ENCODE assay signal across 29 cellular contexts in the genomic region with DNA sequence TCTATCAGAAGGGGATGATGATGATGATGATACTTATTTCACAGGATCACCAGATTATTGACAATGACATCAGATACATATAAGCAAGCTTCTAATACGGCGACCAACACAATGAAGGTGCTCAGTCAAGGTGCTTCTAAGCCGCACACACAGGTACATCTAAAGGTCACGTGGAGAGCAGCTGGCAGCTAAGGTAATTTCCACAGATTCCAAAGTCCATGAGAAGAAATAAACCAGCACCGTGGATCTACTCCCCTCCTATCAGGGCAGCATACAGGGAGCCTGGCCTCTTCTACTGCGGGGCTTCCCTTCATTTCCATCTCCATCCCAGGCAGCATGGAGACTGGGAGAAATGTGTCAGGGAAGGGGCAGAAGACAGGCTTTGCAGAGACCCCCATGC. TPM values are rescaled to one million over a fixed set of nuclear protein-coding genes. Genes with fewer than 3 reads are reported as not detected.
A peak's percentile ranks its signal among the peaks of the same experiment; 100 is the strongest.
DNase-seq lines count a peak whose midpoint lies in the region; ATAC-seq and TF ChIP-seq lines count a peak whose summit lies in the region.
"Had no signal": no experiment of that assay in that cellular context is flagged by ENCODE, and none has a peak within 500 bp of the region (broad histone marks: within the 10 kb centered on the region; RNA-seq: fewer than 3 reads in every experiment).

No MANE protein-coding gene starts in this region.

- no peaks in the 10 kb centered on the region for H3K36me3 ChIP-seq in body of pancreas (replicated peaks in 1 of 2; ENCODE audit: insufficient read depth in 1 of 2, low read depth in 2 of 2)
- H3K36me3 ChIP-seq in right lobe of liver: peaks cover 0 to 12% (median 5%) of the 10 kb centered on the region in 4 donors

- intact Hi-C loops in body of pancreas (cut with DNase I): loop anchor here (10.0 kb wide), 1 partner anchor 70 kb away; the partner anchor contains the start of gene SSBP1
- intact Hi-C loops in right lobe of liver (cut with DNase I): no loop called here

- CTCF ChIA-PET in activated naive CD4-positive, alpha-beta T cell treated with anti-CD3 and anti-CD28 coated beads, Interleukin-2, amount 10 ng/mL, durations not matched to agents 7 days and 5 days (lab: Charles Lee): interaction anchor here (1.9 kb wide), 1 partner anchor 10 kb away, joined by 5 read pairs; no protein-coding TSS in a partner anchor

- peaks cover 19% of the 10 kb centered on the region for H3K4me1 ChIP-seq in body of pancreas
- H3K4me1 ChIP-seq in right lobe of liver: peaks cover 0 to 25% (median 12%) of the 10 kb centered on the region in 4 donors
- H3K4me1 ChIP-seq: testis had no signal

- H3K27me3 ChIP-seq in body of pancreas (no peaks in the 10 kb centered on the region), right lobe of liver (no peaks in the 10 kb centered on the region)
- H3K27me3 ChIP-seq: testis, vagina had no signal

- WGBS in body of pancreas, 2 donors: 31 to 48% methylated on average over 6 of the region's 6 CpGs
- WGBS in right lobe of liver (ENCODE audit: insufficient coverage, low coverage, low lambda C conversion rate, missing lambda C conversion rate): 40% methylated on average over 6 of the region's 6 CpGs

- H3K4me3 Mint-ChIP-seq in activated naive CD4-positive, alpha-beta T cell treated with anti-CD3 and anti-CD28 coated beads, Interleukin-2, amount 10 ng/mL, durations not matched to agents 7 days and 5 days: no peak overlapping the region
- no peak overlapping the region for H3K4me3 Mint-ChIP-seq in stimulated activated memory B cell treated with anti-CD40 and anti-IgM and Interleukin-4, amounts not matched to agents 10 μg/mL and 1 μg/mL and 100 μg/mL, for 72 hours
- no peak overlapping the region for H3K4me3 Mint-ChIP-seq in stimulated activated naive B cell treated with anti-CD40 and anti-IgM and Interleukin-4, amounts not matched to agents 10 μg/mL and 1 μg/mL and 100 μg/mL, for 72 hours
- H3K4me3 Mint-ChIP-seq: CD8-positive, alpha-beta T cell; HFFc6; IgD-negative memory B cell; nephron had no signal

- H3K4me3 ChIP-seq in body of pancreas (no peak overlapping the region), right lobe of liver (no peak overlapping the region)
- H3K4me3 ChIP-seq: testis, vagina had no signal

- ATAC-seq in body of pancreas (no peak), right lobe of liver (peak; percentile 71 to 85 (median 78))
- ATAC-seq in stimulated activated memory B cell treated with anti-CD40 and anti-IgM and Interleukin-4, amounts not matched to agents 10 μg/mL and 1 μg/mL and 100 μg/mL, for 72 hours: no peak
- ATAC-seq in stimulated activated naive B cell treated with anti-CD40 and anti-IgM and Interleukin-4, amounts not matched to agents 10 μg/mL and 1 μg/mL and 100 μg/mL, for 72 hours (replicated peaks): no peak
- ATAC-seq: CD8-positive, alpha-beta T cell had no signal

- H3K9me3 Mint-ChIP-seq in activated naive CD4-positive, alpha-beta T cell treated with anti-CD3 and anti-CD28 coated beads, Interleukin-2, amount 10 ng/mL, durations not matched to agents 7 days and 5 days: no peaks in the 10 kb centered on the region
- no peaks in the 10 kb centered on the region for H3K9me3 Mint-ChIP-seq in stimulated activated memory B cell treated with anti-CD40 and anti-IgM and Interleukin-4, amounts not matched to agents 10 μg/mL and 1 μg/mL and 100 μg/mL, for 72 hours
- no peaks in the 10 kb centered on the region for H3K9me3 Mint-ChIP-seq in stimulated activated naive B cell treated with anti-CD40 and anti-IgM and Interleukin-4, amounts not matched to agents 10 μg/mL and 1 μg/mL and 100 μg/mL, for 72 hours
- H3K9me3 Mint-ChIP-seq: CD8-positive, alpha-beta T cell; HFFc6; IgD-negative memory B cell; nephron had no signal

- H3K36me3 Mint-ChIP-seq in activated naive CD4-positive, alpha-beta T cell treated with anti-CD3 and anti-CD28 coated beads, Interleukin-2, amount 10 ng/mL, durations not matched to agents 7 days and 5 days: peaks cover 40% of the 10 kb centered on the region
- peaks cover 61% of the 10 kb centered on the region for H3K36me3 Mint-ChIP-seq in stimulated activated memory B cell treated with anti-CD40 and anti-IgM and Interleukin-4, amounts not matched to agents 10 μg/mL and 1 μg/mL and 100 μg/mL, for 72 hours
- peaks cover 35 to 52% of the 10 kb centered on the region in 2 donors for H3K36me3 Mint-ChIP-seq in stimulated activated naive B cell treated with anti-CD40 and anti-IgM and Interleukin-4, amounts not matched to agents 10 μg/mL and 1 μg/mL and 100 μg/mL, for 72 hours

- TF ChIP-seq POLR2A in body of pancreas (IDR thresholded peaks at IDR 0.05): no peak
- no peak for TF ChIP-seq POLR2A in right lobe of liver (IDR thresholded peaks at IDR 0.05)

- H3K4me1 Mint-ChIP-seq in activated naive CD4-positive, alpha-beta T cell treated with anti-CD3 and anti-CD28 coated beads, Interleukin-2, amount 10 ng/mL, durations not matched to agents 7 days and 5 days: peaks cover 25% of the 10 kb centered on the region
- peaks cover 10% of the 10 kb centered on the region for H3K4me1 Mint-ChIP-seq in stimulated activated memory B cell treated with anti-CD40 and anti-IgM and Interleukin-4, amounts not matched to agents 10 μg/mL and 1 μg/mL and 100 μg/mL, for 72 hours
- H3K4me1 Mint-ChIP-seq in stimulated activated naive B cell treated with anti-CD40 and anti-IgM and Interleukin-4, amounts not matched to agents 10 μg/mL and 1 μg/mL and 100 μg/mL, for 72 hours: peaks cover 14 to 24% of the 10 kb centered on the region in 2 donors
- H3K4me1 Mint-ChIP-seq: nephron had no signal

- no peak for DNase-seq in activated naive CD4-positive, alpha-beta T cell treated with anti-CD3 and anti-CD28 coated beads, Interleukin-2, amount 10 ng/mL, durations not matched to agents 7 days and 5 days
- DNase-seq in activated naive CD4-positive, alpha-beta T cell treated with anti-CD3 and anti-CD28 coated beads, Interleukin-2, amount 50 U/mL, for 16 hours: no peak
- DNase-seq in body of pancreas: peak in 3 of 4 donors; percentile 42 to 62 (median 49)
- peak in 1 of 3 donors; percentile 64 for DNase-seq in right lobe of liver
- no peak for DNase-seq in NCI-H2196 treated with DMSO at 0.1 percent for 48 hours (lab: John Stamatoyannopoulos, UW; ENCODE audit: unreplicated experiment)
- DNase-seq in pons (ENCODE audit: low spot score): no peak
- no peak for DNase-seq in stimulated activated naive B cell treated with anti-CD40 and anti-IgM and Interleukin-4, amounts not matched to agents 10 μg/mL and 1 μg/mL and 100 μg/mL, for 72 hours
- DNase-seq: activated CD4-positive, alpha-beta T cell treated with anti-CD3 and anti-CD28 coated beads for 4 hours; activated gamma-delta T cell treated with Interleukin-2 at 50 U/mL for 16 hours; amniotic stem cell; CD8-positive, alpha-beta T cell; effector CD4-positive, alpha-beta T cell; HFFc6; hypothalamus; NCI-H1436 treated with DMSO at 0.1 percent for 48 hours; NCI-H446 treated with DMSO at 0.1 percent for 48 hours; NCI-H82; SIG-M5; stimulated activated naive CD4-positive, alpha-beta T cell treated with Interleukin-2 at 50 U/mL for 16 hours; SW 1271; testis had no signal

- H3K27ac ChIP-seq in body of pancreas (peak overlapping the region in 1 of 4 donors; percentile 22), right lobe of liver (peak overlapping the region; percentile 50 to 68 (median 52))
- H3K27ac ChIP-seq: testis, vagina had no signal

- H3K27ac Mint-ChIP-seq in activated naive CD4-positive, alpha-beta T cell treated with anti-CD3 and anti-CD28 coated beads, Interleukin-2, amount 10 ng/mL, durations not matched to agents 7 days and 5 days: peak overlapping the region; percentile 70
- H3K27ac Mint-ChIP-seq in stimulated activated memory B cell treated with anti-CD40 and anti-IgM and Interleukin-4, amounts not matched to agents 10 μg/mL and 1 μg/mL and 100 μg/mL, for 72 hours: peak overlapping the region; percentile 55
- H3K27ac Mint-ChIP-seq in stimulated activated naive B cell treated with anti-CD40 and anti-IgM and Interleukin-4, amounts not matched to agents 10 μg/mL and 1 μg/mL and 100 μg/mL, for 72 hours: no peak overlapping the region
- H3K27ac Mint-ChIP-seq: HFFc6, nephron had no signal

- TF ChIP-seq CTCF in body of pancreas (IDR thresholded peaks at IDR 0.05) (no peak), right lobe of liver (IDR thresholded peaks at IDR 0.05) (no peak)

- H3K27me3 Mint-ChIP-seq in activated naive CD4-positive, alpha-beta T cell treated with anti-CD3 and anti-CD28 coated beads, Interleukin-2, amount 10 ng/mL, durations not matched to agents 7 days and 5 days: no peaks in the 10 kb centered on the region
- no peaks in the 10 kb centered on the region for H3K27me3 Mint-ChIP-seq in stimulated activated memory B cell treated with anti-CD40 and anti-IgM and Interleukin-4, amounts not matched to agents 10 μg/mL and 1 μg/mL and 100 μg/mL, for 72 hours
- H3K27me3 Mint-ChIP-seq in stimulated activated naive B cell treated with anti-CD40 and anti-IgM and Interleukin-4, amounts not matched to agents 10 μg/mL and 1 μg/mL and 100 μg/mL, for 72 hours: no peaks in the 10 kb centered on the region
- H3K27me3 Mint-ChIP-seq: IgD-negative memory B cell had no signal

- H3K9me3 ChIP-seq in body of pancreas (no peaks in the 10 kb centered on the region), right lobe of liver (no peaks in the 10 kb centered on the region)
- H3K9me3 ChIP-seq: testis, vagina had no signal

RNA-seq across cellular contexts. Expression of gene DENND11, which starts 37.5 kb away (rescaled TPM):
- total RNA-seq in body of pancreas (10 to 100 TPM; 17.8 to 31.9 TPM), right lobe of liver (10 to 100 TPM; 24.4 to 30.8 (median 26.3) TPM)

RNA-seq across cellular contexts. Expression of gene WEE2, which starts 43.7 kb away (rescaled TPM):
- total RNA-seq in body of pancreas: not detected
- total RNA-seq in right lobe of liver: not detected
- total RNA-seq: A172; activated CD8-positive, alpha-beta memory T cell treated with anti-CD3 and anti-CD28 coated beads for 36 hours; H1; HFFc6; mesenteric fat pad; vagina had no signal

Comparison
In these comparisons a context has a peak if more than half of its experiments do, and no peak if none do; other contexts are left out.
1. DNase-seq: peak in body of pancreas (3 of 4); none in activated naive CD4-positive, alpha-beta T cell treated with anti-CD3 and anti-CD28 coated beads, Interleukin-2, amount 10 ng/mL, durations not matched to agents 7 days and 5 days (single experiment), activated naive CD4-positive, alpha-beta T cell treated with anti-CD3 and anti-CD28 coated beads, Interleukin-2, amount 50 U/mL, for 16 hours (single experiment), NCI-H2196 treated with DMSO at 0.1 percent for 48 hours (single experiment), pons (single experiment) and stimulated activated naive B cell treated with anti-CD40 and anti-IgM and Interleukin-4, amounts not matched to agents 10 μg/mL and 1 μg/mL and 100 μg/mL, for 72 hours (single experiment).
2. ATAC-seq: peak in right lobe of liver (4 of 4); none in body of pancreas (single experiment), stimulated activated memory B cell treated with anti-CD40 and anti-IgM and Interleukin-4, amounts not matched to agents 10 μg/mL and 1 μg/mL and 100 μg/mL, for 72 hours (single experiment) and stimulated activated naive B cell treated with anti-CD40 and anti-IgM and Interleukin-4, amounts not matched to agents 10 μg/mL and 1 μg/mL and 100 μg/mL, for 72 hours (0 of 2).